Comparison of ENCODE assay signal across 23 cellular contexts in the genomic region with DNA sequence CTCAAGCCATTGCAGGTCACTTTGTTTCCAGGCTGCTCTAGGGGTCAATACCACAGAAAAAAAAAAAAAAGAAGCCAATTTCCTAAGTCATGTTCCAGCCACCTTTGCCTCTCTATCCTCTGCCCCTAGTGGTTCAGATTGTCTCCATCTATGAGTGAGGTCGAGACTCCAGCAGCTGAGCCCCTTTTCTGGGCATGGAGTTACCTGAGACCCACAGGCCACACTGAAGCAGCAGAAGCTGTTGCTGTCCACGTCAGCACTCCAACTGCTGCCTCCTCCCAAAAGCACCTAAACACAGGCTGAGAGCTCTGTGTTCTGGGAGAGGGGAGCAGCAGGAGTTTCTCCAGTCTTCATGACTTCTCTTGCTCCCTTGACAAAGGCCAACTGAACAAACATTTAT.
A peak's percentile ranks its signal among the peaks of the same experiment; 100 is the strongest.
DNase-seq lines count a peak whose midpoint lies in the region; ATAC-seq and TF ChIP-seq lines count a peak whose summit lies in the region.
"Had no signal": no experiment of that assay in that cellular context is flagged by ENCODE, and none has a peak within 500 bp of the region (broad histone marks: within the 10 kb centered on the region; RNA-seq: fewer than 3 reads in every experiment).

No MANE protein-coding gene starts in this region.

- H3K36me3 ChIP-seq in mesendoderm (ENCODE audit: control insufficient read depth, insufficient read depth, low read length) (no peaks in the 10 kb centered on the region), suprapubic skin (no peaks in the 10 kb centered on the region)
- H3K36me3 ChIP-seq: ascending aorta, neutrophil had no signal

- no peak overlapping the region for H3K4me3 ChIP-seq in mesendoderm (ENCODE audit: low read length)
- H3K4me3 ChIP-seq in suprapubic skin = no peak overlapping the region
- H3K4me3 ChIP-seq: ascending aorta, K562 had no signal

- no peaks in the 10 kb centered on the region for H3K79me2 ChIP-seq in mesendoderm (ENCODE audit: control insufficient read depth, insufficient read depth, low read length)

- no peak overlapping the region for H3K56ac ChIP-seq in mesendoderm (ENCODE audit: low read length)

- no peak overlapping the region for H3K4me2 ChIP-seq in mesendoderm (ENCODE audit: low read length)

- H3K27ac ChIP-seq in mesendoderm (ENCODE audit: low read depth, low read length) = no peak overlapping the region
- no peak overlapping the region for H3K27ac ChIP-seq in suprapubic skin
- H3K27ac ChIP-seq: ascending aorta, neutrophil, RWPE1 had no signal

- no peak for ATAC-seq in GM21528 (IDR thresholded peaks at IDR 0.05; ENCODE audit: low FRiP score, unreplicated experiment)
- ATAC-seq: activated CD4-positive, CD25-positive, alpha-beta regulatory T cell treated with anti-CD3 and anti-CD28 coated beads, Interleukin-2, amount 50 U/mL, for 24 hours; K562 had no signal

- H3K4ac ChIP-seq in mesendoderm (ENCODE audit: low read depth, low read length) = no peak overlapping the region

- no peak overlapping the region for H3K23ac ChIP-seq in mesendoderm (ENCODE audit: low read length)

- no peak for TF ChIP-seq CTCF in suprapubic skin (IDR thresholded peaks at IDR 0.05)

- no peaks in the 10 kb centered on the region for H3K4me1 ChIP-seq in mesendoderm (ENCODE audit: control insufficient read depth, low read depth, low read length)
- H3K4me1 ChIP-seq in suprapubic skin = no peaks in the 10 kb centered on the region
- H3K4me1 ChIP-seq: ascending aorta had no signal

- no peak overlapping the region for H3K9ac ChIP-seq in mesendoderm (ENCODE audit: low read length)

- H4K8ac ChIP-seq in mesendoderm (ENCODE audit: low read depth, low read length) = no peak overlapping the region

- WGBS in mesendoderm (ENCODE audit: extremely low coverage, insufficient coverage, low lambda C conversion rate) = no CpG with 5 or more reads among the region's 2 CpGs
- 16% methylated on average over 2 of the region's 2 CpGs for WGBS in suprapubic skin

- no peak overlapping the region for H2BK120ac ChIP-seq in mesendoderm (ENCODE audit: low read depth, low read length)

- H2BK5ac ChIP-seq in mesendoderm (ENCODE audit: low read length) = no peak overlapping the region

- no peak overlapping the region for H3K18ac ChIP-seq in mesendoderm (ENCODE audit: low read length)

- TF ChIP-seq EP300 in suprapubic skin (IDR thresholded peaks at IDR 0.05) = no peak

- H3K27me3 ChIP-seq in mesendoderm (ENCODE audit: insufficient read depth, low read length, poor library complexity) (no peaks in the 10 kb centered on the region), suprapubic skin (no peaks in the 10 kb centered on the region)
- H3K27me3 ChIP-seq: ascending aorta, neutrophil had no signal

- no peak overlapping the region for H2BK15ac ChIP-seq in mesendoderm (replicated peaks; ENCODE audit: low read depth)

- H3K79me1 ChIP-seq in mesendoderm (ENCODE audit: low read length) = no peaks in the 10 kb centered on the region

- H4K5ac ChIP-seq in mesendoderm (ENCODE audit: low read length) = no peak overlapping the region

- no peak overlapping the region for H2AK5ac ChIP-seq in mesendoderm (ENCODE audit: low read length)

- peak; percentile 6 for DNase-seq in ELF-1 (ENCODE audit: low read depth, low spot score)
- DNase-seq in HuH-7 (ENCODE audit: low spot score) = peak; percentile 8
- peak; percentile 10 for DNase-seq in UCSD-AML1 (lab: John Stamatoyannopoulos, UW; ENCODE audit: unreplicated experiment)
- peak; percentile 90 for DNase-seq in mesendoderm
- no peak for DNase-seq in suprapubic skin (ENCODE audit: low spot score in 2 of 2)
- no peak for DNase-seq in SK-N-DZ (ENCODE audit: low spot score)
- DNase-seq: activated CD4-positive, alpha-beta memory T cell treated with anti-CD3 and anti-CD28 coated beads, Interleukin-2, amount 10 ng/mL, durations not matched to agents 7 days and 5 days; C1 segment of cervical spinal cord; Calu3; central memory CD4-positive, alpha-beta T cell; dermis blood vessel endothelial cell; NCI-H1694; NCI-H2171; NCI-H524; small intestine; stimulated activated CD4-positive, alpha-beta T cell treated with anti-CD3 and anti-CD28 coated beads, Interleukin-1b, Interleukin-23, amount 100 ng/mL, for 48 hours; T-helper 9 cell had no signal

- H3K9me3 ChIP-seq in suprapubic skin = no peaks in the 10 kb centered on the region
- H3K9me3 ChIP-seq: ascending aorta, neutrophil had no signal

- no peak for TF ChIP-seq POLR2A in suprapubic skin (IDR thresholded peaks at IDR 0.05)

Comparison
In these comparisons a context has a peak if more than half of its experiments do, and no peak if none do; other contexts are left out.
1. DNase-seq: peak in ELF-1 (single experiment), HuH-7 (single experiment), UCSD-AML1 (single experiment) and mesendoderm (single experiment); none in suprapubic skin (0 of 2) and SK-N-DZ (single experiment).